ENCODE assay signal across 19 cellular contexts in the genomic region with DNA sequence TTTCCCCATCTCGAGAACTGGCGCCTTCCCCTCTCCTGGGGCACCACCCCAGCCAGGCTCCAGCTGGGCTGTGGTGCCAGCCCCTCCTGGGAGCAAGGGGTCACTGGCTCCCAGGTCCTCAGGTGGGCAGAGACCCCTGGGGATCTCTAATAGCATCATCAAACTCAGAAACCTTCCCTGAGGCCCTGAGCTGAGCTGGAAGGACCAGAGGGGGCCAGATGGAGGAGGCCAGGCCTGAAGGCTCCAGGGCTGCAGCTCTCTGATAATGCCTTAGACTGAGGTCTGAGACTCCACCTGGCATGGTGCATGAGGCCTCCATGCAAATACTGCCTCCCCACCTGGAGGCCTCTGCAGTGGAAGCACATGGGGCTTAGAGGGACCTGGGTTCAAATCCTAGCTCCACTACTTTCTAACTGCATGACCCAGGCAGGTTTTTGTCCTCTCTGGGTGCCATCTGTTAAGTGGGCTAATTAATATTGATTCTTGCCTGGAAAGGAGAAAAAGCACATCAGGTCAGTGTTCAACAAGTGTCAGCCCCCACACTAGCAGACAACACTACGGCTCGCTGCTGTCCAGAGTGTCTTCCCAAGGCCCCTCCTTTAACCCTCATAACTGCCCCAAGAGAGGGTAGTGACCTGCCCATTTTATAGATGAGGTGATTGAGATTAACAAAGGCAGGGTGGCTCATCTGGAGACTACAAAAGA. TPM values are rescaled to one million over a fixed set of nuclear protein-coding genes. Genes with fewer than 3 reads are reported as not detected.
DNase-seq lines count a peak whose midpoint lies in the region; ATAC-seq and TF ChIP-seq lines count a peak whose summit lies in the region.
"Had no signal": no experiment of that assay in that cellular context is flagged by ENCODE, and none has a peak within 500 bp of the region (broad histone marks: within the 10 kb centered on the region; RNA-seq: fewer than 3 reads in every experiment).

No MANE protein-coding gene starts in this region.

- no peak overlapping the region for H3K27ac ChIP-seq in HUES48 (ENCODE audit: low read depth, low read length)
- no peak overlapping the region for H3K27ac ChIP-seq in neural progenitor cell
- H3K27ac ChIP-seq: BLaER1 treated with 17β-estradiol and CSF1 and Interleukin-3, amounts not matched to agents 10 nM and 100 nM; coronary artery; HL-60; tibial artery had no signal

- H3K79me2 ChIP-seq in neural progenitor cell (ENCODE audit: low read depth), result no peaks in the 10 kb centered on the region

- ATAC-seq in HG03565 (IDR thresholded peaks at IDR 0.05; ENCODE audit: unreplicated experiment), result no peak
- ATAC-seq: Panc1; stimulated activated naive B cell treated with anti-CD40 and anti-IgM and Interleukin-4, amounts not matched to agents 10 μg/mL and 1 μg/mL and 100 μg/mL, for 72 hours had no signal

- intact Hi-C loops in lower leg skin (cut with DNase I; ENCODE audit: low total_unique reads), result no loop called here

- H3K4me2 ChIP-seq in neural progenitor cell, result no peak overlapping the region

- H3F3A ChIP-seq in neural progenitor cell (ENCODE audit: low read depth), result peaks cover 12% of the 10 kb centered on the region

- peaks cover 7% of the 10 kb centered on the region for H3K4me1 ChIP-seq in HUES48 (ENCODE audit: control insufficient read depth, insufficient read depth, low read length)
- H3K4me1 ChIP-seq in endocrine pancreas (ENCODE audit: control insufficient read depth, insufficient read depth, low read length), result no peaks in the 10 kb centered on the region
- peaks cover 3% of the 10 kb centered on the region for H3K4me1 ChIP-seq in neural progenitor cell

- peaks cover 12% of the 10 kb centered on the region for H3K27me3 Mint-ChIP-seq in neural progenitor cell (ENCODE audit: insufficient read depth, low read depth)

- H3K4me3 Mint-ChIP-seq in neural progenitor cell, result peak overlapping the region; percentile 74

- H3K4me1 Mint-ChIP-seq in neural progenitor cell, result peaks cover 9% of the 10 kb centered on the region

- H3K9ac ChIP-seq in HUES48 (ENCODE audit: low read depth, low read length) (no peak overlapping the region), endocrine pancreas (ENCODE audit: control insufficient read depth, insufficient read depth, low read length) (peak overlapping the region; percentile 83), neural progenitor cell (no peak overlapping the region)
- H3K9ac ChIP-seq: BLaER1 treated with 17β-estradiol and CSF1 and Interleukin-3, amounts not matched to agents 10 nM and 100 nM had no signal

- TF ChIP-seq CTCF in neural progenitor cell (IDR thresholded peaks at IDR 0.05) (no peak), lower leg skin (IDR thresholded peaks at IDR 0.05) (no peak)

- peaks cover 40% of the 10 kb centered on the region for H4K20me1 ChIP-seq in neural progenitor cell (ENCODE audit: low read depth)

- H3K4me3 ChIP-seq in HUES48 (ENCODE audit: low read depth, low read length) (peak overlapping the region; percentile 78; the same call in 1 of the 2 replicates), endocrine pancreas (ENCODE audit: control insufficient read depth, insufficient read depth, low read length) (no peak overlapping the region), neural progenitor cell (no peak overlapping the region), lower leg skin (ENCODE audit: low read depth, poor library complexity, severe bottlenecking) (no peak overlapping the region)
- H3K4me3 ChIP-seq: coronary artery, tibial artery had no signal

- peaks cover 4% of the 10 kb centered on the region for H3K36me3 Mint-ChIP-seq in neural progenitor cell

- H3K27me3 ChIP-seq in HUES48 (ENCODE audit: control insufficient read depth, insufficient read depth, low read length) (peaks cover 4% of the 10 kb centered on the region; the same call in 1 of the 2 replicates), endocrine pancreas (ENCODE audit: control insufficient read depth, insufficient read depth, low read length) (no peaks in the 10 kb centered on the region), neural progenitor cell (peaks cover 11% of the 10 kb centered on the region)
- H3K27me3 ChIP-seq: tibial artery had no signal

- H3K9me3 ChIP-seq in HUES48 (ENCODE audit: control insufficient read depth, insufficient read depth, low read length) (no peaks in the 10 kb centered on the region), endocrine pancreas (ENCODE audit: control insufficient read depth, low read length) (no peaks in the 10 kb centered on the region), neural progenitor cell (ENCODE audit: low read depth) (no peaks in the 10 kb centered on the region)
- H3K9me3 ChIP-seq: BLaER1 treated with 17β-estradiol and CSF1 and Interleukin-3, amounts not matched to agents 10 nM and 100 nM; tibial artery had no signal

- TF ChIP-seq POLR2A in lower leg skin (IDR thresholded peaks at IDR 0.05), result no peak

- H3K36me3 ChIP-seq in HUES48 (ENCODE audit: control insufficient read depth, insufficient read depth, low read length), result no peaks in the 10 kb centered on the region
- no peaks in the 10 kb centered on the region for H3K36me3 ChIP-seq in endocrine pancreas (ENCODE audit: control insufficient read depth, insufficient read depth, low read length)
- no peaks in the 10 kb centered on the region for H3K36me3 ChIP-seq in neural progenitor cell

- DNase-seq in NCI-H2171 treated with DMSO at 0.1 percent for 48 hours (lab: John Stamatoyannopoulos, UW), result peak; percentile 16
- DNase-seq in NCI-H2171 (lab: John Stamatoyannopoulos, UW), result no peak
- DNase-seq in neural progenitor cell (ENCODE audit: low spot score), result no peak
- DNase-seq in NCI-H1105 (lab: John Stamatoyannopoulos, UW), result no peak
- no peak for DNase-seq in lower leg skin (ENCODE audit: low spot score in 2 of 2)
- DNase-seq: activated gamma-delta T cell; DMS153; foreskin fibroblast; GOT3; stimulated activated naive B cell treated with anti-CD40 and anti-IgM and Interleukin-4, amounts not matched to agents 10 μg/mL and 1 μg/mL and 100 μg/mL, for 72 hours; tibial artery had no signal

- H3K27ac Mint-ChIP-seq in neural progenitor cell, result no peak overlapping the region
- H3K27ac Mint-ChIP-seq: stimulated activated naive B cell treated with anti-CD40 and anti-IgM and Interleukin-4, amounts not matched to agents 10 μg/mL and 1 μg/mL and 100 μg/mL, for 72 hours had no signal

- 88 to 95% methylated on average over 4 of the region's 4 CpGs for WGBS in lower leg skin, 2 donors

- no peaks in the 10 kb centered on the region for H3K9me3 Mint-ChIP-seq in neural progenitor cell
- H3K9me3 Mint-ChIP-seq: stimulated activated naive B cell treated with anti-CD40 and anti-IgM and Interleukin-4, amounts not matched to agents 10 μg/mL and 1 μg/mL and 100 μg/mL, for 72 hours had no signal

- H2AFZ ChIP-seq in neural progenitor cell (replicated peaks), result no peak overlapping the region

RNA-seq across cellular contexts. Expression of gene MAPK8IP1, which starts 1.5 kb away (rescaled TPM):
- 3.7 and 11.0 TPM in 2 replicates for total RNA-seq in neural progenitor cell (ENCODE audit: low replicate concordance)
- 1 to 10 TPM; 4.6 to 6.5 (median 5.4) TPM for total RNA-seq in lower leg skin

RNA-seq across cellular contexts. Expression of gene FREY1, which starts 20.1 kb away (rescaled TPM):
- total RNA-seq in neural progenitor cell (ENCODE audit: low replicate concordance), result 0.99 TPM in 1 of 2 replicates, not detected in the other
- total RNA-seq in lower leg skin, result 1 to 10 TPM in 1 of 4 donors, under 1 TPM in 1, not detected in 2; 0.91 to 2.3 TPM

RNA-seq across cellular contexts. Expression of gene PEX16, which starts 30.7 kb away (rescaled TPM):
- total RNA-seq in neural progenitor cell (ENCODE audit: low replicate concordance) (11.6 and 26.5 TPM in 2 replicates), lower leg skin (10 to 100 TPM; 36.7 to 52.8 (median 41.2) TPM)

RNA-seq across cellular contexts. Expression of gene LARGE2, which starts 35.5 kb away (rescaled TPM):
- total RNA-seq in neural progenitor cell (ENCODE audit: low replicate concordance) (5.0 and 13.4 TPM in 2 replicates), lower leg skin (10 to 100 TPM; 20.7 to 30.1 (median 25.9) TPM)
- total RNA-seq: A172 had no signal

RNA-seq across cellular contexts. Expression of gene CRY2, which starts 39.7 kb away (rescaled TPM):
- total RNA-seq in neural progenitor cell (ENCODE audit: low replicate concordance), result 15.8 and 18.7 TPM in 2 replicates
- total RNA-seq in lower leg skin, result 10 to 100 TPM; 59.6 to 92.1 (median 70.1) TPM
